In the genomic region with DNA sequence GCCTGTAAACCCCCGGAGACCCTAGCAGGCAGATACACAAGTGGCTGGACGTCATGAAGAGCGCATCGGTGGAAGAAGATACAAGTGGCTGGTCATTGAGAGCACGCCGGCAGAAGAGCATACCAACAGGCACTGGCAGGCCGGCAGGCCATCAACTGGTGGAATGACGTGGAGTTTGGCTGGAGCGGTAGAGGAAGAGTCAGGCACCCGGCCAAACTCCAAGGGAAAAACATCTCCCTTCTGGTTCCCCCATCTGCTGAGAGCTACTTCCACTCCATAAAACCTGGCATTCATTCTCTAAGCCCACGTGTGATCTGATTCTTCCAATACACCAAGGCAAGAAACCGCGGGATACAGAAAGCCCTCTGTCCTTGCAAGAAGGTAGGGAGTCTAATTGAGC, we compare ENCODE assay signal across 16 cellular contexts.
DNase-seq lines count a peak whose midpoint lies in the region; ATAC-seq, FAIRE-seq and TF ChIP-seq lines count a peak whose summit lies in the region.
"Had no signal": no experiment of that assay in that cellular context is flagged by ENCODE, and none has a peak within 500 bp of the region (broad histone marks: within the 10 kb centered on the region; RNA-seq: fewer than 3 reads in every experiment).

No MANE protein-coding gene starts in this region.

- DNase-seq in DMS 273 treated with DMSO at 0.1 percent for 48 hours (lab: John Stamatoyannopoulos, UW) (peak; percentile 99), NCI-H1694 treated with DMSO at 0.1 percent for 48 hours (lab: John Stamatoyannopoulos, UW) (peak; percentile 96), SK-MEL-5 (ENCODE audit: low read depth, low spot score) (peak; percentile 76), pons (ENCODE audit: low spot score) (peak; percentile 24), MV-4-11 (lab: John Stamatoyannopoulos, UW) (no peak), NCI-H524 treated with DMSO at 0.1 percent for 48 hours (lab: John Stamatoyannopoulos, UW) (no peak), frontal cortex (ENCODE audit: low spot score in 2 of 2) (no peak), mucosa of descending colon (no peak)
- DNase-seq: Calu3; CD8-positive, alpha-beta T cell; GDM1; H9 had no signal

- no peak for FAIRE-seq in frontal cortex (lab: Jason Lieb, UNC)
- FAIRE-seq: GM12892, GM18507, H1 had no signal

- H3K9me3 ChIP-seq in mucosa of descending colon, result peaks cover 25% of the 10 kb centered on the region

- no peak for ATAC-seq in mucosa of descending colon
- ATAC-seq: CD8-positive, alpha-beta T cell had no signal

- no peaks in the 10 kb centered on the region for H3K4me1 ChIP-seq in mucosa of descending colon (ENCODE audit: low read depth)
- H3K4me1 ChIP-seq: BLaER1 treated with 17β-estradiol and CSF1 and Interleukin-3, amounts not matched to agents 10 nM and 100 nM had no signal

- H3K36me3 ChIP-seq in mucosa of descending colon (ENCODE audit: low read depth), result no peaks in the 10 kb centered on the region
- H3K36me3 ChIP-seq: BLaER1 treated with 17β-estradiol and CSF1 and Interleukin-3, amounts not matched to agents 10 nM and 100 nM had no signal

- in situ Hi-C loops in SK-MEL-5 (cut with HindIII; ENCODE audit: low pct_unique_long_range_greater_than_20kb, low sequenced_read_pairs), result no loop called here

- intact Hi-C loops in mucosa of descending colon (cut with DNase I, micrococcal nuclease), result no loop called here

- no peak overlapping the region for H3K4me3 ChIP-seq in mucosa of descending colon
- H3K4me3 ChIP-seq: BLaER1 treated with 17β-estradiol and CSF1 and Interleukin-3, amounts not matched to agents 10 nM and 100 nM had no signal

- TF ChIP-seq CTCF in mucosa of descending colon (IDR thresholded peaks at IDR 0.05), result no peak

Comparison
In these comparisons a context has a peak if more than half of its experiments do, and no peak if none do; other contexts are left out.
1. DNase-seq: peak in DMS 273 treated with DMSO at 0.1 percent for 48 hours (single experiment), NCI-H1694 treated with DMSO at 0.1 percent for 48 hours (single experiment), SK-MEL-5 (single experiment) and pons (single experiment); none in MV-4-11 (single experiment), NCI-H524 treated with DMSO at 0.1 percent for 48 hours (single experiment), frontal cortex (0 of 2) and mucosa of descending colon (0 of 3).